ENCODE assay signal across 18 cellular contexts in genomic region chr1:225770586-225771248, GRCh38. TPM values are rescaled to one million over a fixed set of nuclear protein-coding genes. Genes with fewer than 3 reads are reported as not detected.
A peak's percentile ranks its signal among the peaks of the same experiment; 100 is the strongest.
DNase-seq lines count a peak whose midpoint lies in the region; ATAC-seq, FAIRE-seq and TF ChIP-seq lines count a peak whose summit lies in the region.
"Had no signal": no experiment of that assay in that cellular context is flagged by ENCODE, and none has a peak within 500 bp of the region (broad histone marks: within the 10 kb centered on the region; RNA-seq: fewer than 3 reads in every experiment).

No MANE protein-coding gene starts in this region.

- peaks cover 32% of the 10 kb centered on the region for H3K4me1 ChIP-seq in HUES48 (ENCODE audit: control insufficient read depth, insufficient read depth, low read length)
- H3K4me1 ChIP-seq in sigmoid colon: peaks cover 0 to 77% (median 77%) of the 10 kb centered on the region in 4 donors

- TF ChIP-seq POLR2A in sigmoid colon (IDR thresholded peaks at IDR 0.05): no peak

- peak overlapping the region; percentile 9; the same call in 1 of the 2 replicates for H3K4me3 ChIP-seq in HUES48 (ENCODE audit: low read depth, low read length)
- peak overlapping the region in 11 of 59 donors; percentile 1 to 30 (median 25) for H3K4me3 ChIP-seq in dorsolateral prefrontal cortex
- no peak overlapping the region for H3K4me3 ChIP-seq in sigmoid colon
- H3K4me3 ChIP-seq: gastroesophageal sphincter, right atrium auricular region had no signal

- no peak for TF ChIP-seq EP300 in sigmoid colon (IDR thresholded peaks at IDR 0.05)

- ATAC-seq in GM18909 (IDR thresholded peaks at IDR 0.05; ENCODE audit: poor library complexity, unreplicated experiment): no peak
- ATAC-seq: gastroesophageal sphincter; Right ventricle myocardium inferior; stimulated activated effector memory CD8-positive, alpha-beta T cell treated with anti-CD3 and anti-CD28 coated beads, Interleukin-12 subunit alpha, Interleukin-12 subunit beta, amount 100 ng/mL, for 72 hours had no signal

- no peaks in the 10 kb centered on the region for H3K36me3 Mint-ChIP-seq in activated CD4-positive, alpha-beta T cell treated with anti-CD3 and anti-CD28 coated beads, Interleukin-2, amount 10 ng/mL, durations not matched to agents 7 days and 5 days (ENCODE audit: low read depth)
- H3K36me3 Mint-ChIP-seq: stimulated activated effector memory CD8-positive, alpha-beta T cell treated with anti-CD3 and anti-CD28 coated beads, Interleukin-12 subunit alpha, Interleukin-12 subunit beta, amount 100 ng/mL, for 72 hours had no signal

- H3K27ac Mint-ChIP-seq in activated CD4-positive, alpha-beta T cell treated with anti-CD3 and anti-CD28 coated beads, Interleukin-2, amount 10 ng/mL, durations not matched to agents 7 days and 5 days: no peak overlapping the region
- H3K27ac Mint-ChIP-seq: activated naive CD8-positive, alpha-beta T cell; HFFc6; stimulated activated effector memory CD8-positive, alpha-beta T cell treated with anti-CD3 and anti-CD28 coated beads, Interleukin-12 subunit alpha, Interleukin-12 subunit beta, amount 100 ng/mL, for 72 hours had no signal

- no peak for FAIRE-seq in frontal cortex (lab: Jason Lieb, UNC)
- FAIRE-seq: islet of Langerhans had no signal

- DNase-seq in dorsolateral prefrontal cortex (no peak), medulla oblongata (ENCODE audit: extremely low spot score) (peak; percentile 61), sigmoid colon (no peak), D341Med (ENCODE audit: low spot score) (no peak), frontal cortex (ENCODE audit: low spot score in 2 of 2) (no peak)
- DNase-seq in activated CD4-positive, alpha-beta T cell treated with anti-CD3 and anti-CD28 coated beads, Interleukin-2, amount 10 ng/mL, durations not matched to agents 7 days and 5 days: no peak
- DNase-seq: activated CD4-positive, alpha-beta T cell treated with anti-CD3 and anti-CD28 coated beads for 4 hours; HFFc6; NCI-H1105 treated with DMSO at 0.1 percent for 48 hours had no signal

- no peaks in the 10 kb centered on the region for H3K4me1 Mint-ChIP-seq in activated CD4-positive, alpha-beta T cell treated with anti-CD3 and anti-CD28 coated beads, Interleukin-2, amount 10 ng/mL, durations not matched to agents 7 days and 5 days

- no peaks in the 10 kb centered on the region for H3K27me3 Mint-ChIP-seq in activated CD4-positive, alpha-beta T cell treated with anti-CD3 and anti-CD28 coated beads, Interleukin-2, amount 10 ng/mL, durations not matched to agents 7 days and 5 days
- H3K27me3 Mint-ChIP-seq: activated naive CD8-positive, alpha-beta T cell had no signal

- 91 to 93% methylated on average over 11 of the region's 11 CpGs for WGBS in sigmoid colon, 2 donors

- H3K27me3 ChIP-seq in HUES48 (ENCODE audit: control insufficient read depth, insufficient read depth, low read length) (no peaks in the 10 kb centered on the region), dorsolateral prefrontal cortex (no peaks in the 10 kb centered on the region), sigmoid colon (no peaks in the 10 kb centered on the region)
- H3K27me3 ChIP-seq: gastroesophageal sphincter, right atrium auricular region had no signal

- POLR2A ChIA-PET in activated CD4-positive, alpha-beta T cell treated with anti-CD3 and anti-CD28 coated beads, Interleukin-2, amount 10 ng/mL, durations not matched to agents 7 days and 5 days (lab: Charles Lee): no interaction called here

- CTCF ChIA-PET in activated CD4-positive, alpha-beta T cell treated with anti-CD3 and anti-CD28 coated beads, Interleukin-2, amount 10 ng/mL, durations not matched to agents 7 days and 5 days (lab: Charles Lee): interaction anchor here (1.2 kb wide), 1 partner anchor 18 kb away, joined by 3 read pairs; no protein-coding TSS in a partner anchor

- no peaks in the 10 kb centered on the region for H3K9me3 ChIP-seq in HUES48 (ENCODE audit: control insufficient read depth, insufficient read depth, low read length)
- H3K9me3 ChIP-seq in sigmoid colon: no peaks in the 10 kb centered on the region
- H3K9me3 ChIP-seq: gastroesophageal sphincter, right atrium auricular region had no signal

- H3K27ac ChIP-seq in HUES48 (ENCODE audit: low read depth, low read length): peak overlapping the region; percentile 42
- H3K27ac ChIP-seq in dorsolateral prefrontal cortex: peak overlapping the region in 46 of 59 donors; percentile 1 to 87 (median 53)
- H3K27ac ChIP-seq in sigmoid colon: peak overlapping the region in 3 of 4 donors; percentile 64 to 92 (median 69)
- H3K27ac ChIP-seq: KMS-11 had no signal

- H3K9me3 Mint-ChIP-seq in activated CD4-positive, alpha-beta T cell treated with anti-CD3 and anti-CD28 coated beads, Interleukin-2, amount 10 ng/mL, durations not matched to agents 7 days and 5 days: no peaks in the 10 kb centered on the region
- H3K9me3 Mint-ChIP-seq: HFFc6; stimulated activated effector memory CD8-positive, alpha-beta T cell treated with anti-CD3 and anti-CD28 coated beads, Interleukin-12 subunit alpha, Interleukin-12 subunit beta, amount 100 ng/mL, for 72 hours had no signal

- H3K9ac ChIP-seq in HUES48 (ENCODE audit: low read depth, low read length): no peak overlapping the region
- H3K9ac ChIP-seq: KMS-11 had no signal

- H3K4me3 Mint-ChIP-seq in activated CD4-positive, alpha-beta T cell treated with anti-CD3 and anti-CD28 coated beads, Interleukin-2, amount 10 ng/mL, durations not matched to agents 7 days and 5 days: no peak overlapping the region
- H3K4me3 Mint-ChIP-seq: activated naive CD8-positive, alpha-beta T cell; HFFc6; stimulated activated effector memory CD8-positive, alpha-beta T cell treated with anti-CD3 and anti-CD28 coated beads, Interleukin-12 subunit alpha, Interleukin-12 subunit beta, amount 100 ng/mL, for 72 hours had no signal

- no peaks in the 10 kb centered on the region for H3K36me3 ChIP-seq in HUES48 (ENCODE audit: control insufficient read depth, insufficient read depth, low read length)
- no peaks in the 10 kb centered on the region for H3K36me3 ChIP-seq in sigmoid colon
- H3K36me3 ChIP-seq: gastroesophageal sphincter, right atrium auricular region had no signal

- intact Hi-C loops in dorsolateral prefrontal cortex (cut with DNase I) (loop anchor here (2.0 to 10.0 kb wide), 4 partner anchors 144 to 296 kb away; no protein-coding TSS in a partner anchor), sigmoid colon (cut with DNase I) (loop anchor here (5.0 kb wide), 1 partner anchor 213 kb away; no protein-coding TSS in a partner anchor)

- TF ChIP-seq CTCF in dorsolateral prefrontal cortex (IDR thresholded peaks at IDR 0.05 in 54 of 56, conservative IDR thresholded peaks at IDR 0.05 in 2 of 56; ENCODE audit: low read depth in 1 of 56, partially characterized antibody in 56 of 56) (peak in 2 of 56 donors; percentile 18 to 21), sigmoid colon (IDR thresholded peaks at IDR 0.05) (no peak)

RNA-seq across cellular contexts. Expression of gene SRP9, which starts 6.9 kb away (rescaled TPM):
- total RNA-seq in dorsolateral prefrontal cortex (100 to 1,000 TPM; 175 to 327 (median 230) TPM), sigmoid colon (100 to 1,000 TPM; 148 to 270 (median 220) TPM), frontal cortex (368 TPM)
- polyA plus RNA-seq in sigmoid colon: 100 to 1,000 TPM; 262 to 513 (median 358) TPM
- 100 to 1,000 TPM; 219 to 249 TPM for total RNA-seq in activated CD4-positive, alpha-beta T cell treated with anti-CD3 and anti-CD28 coated beads, Interleukin-2, amount 10 ng/mL, durations not matched to agents 7 days and 5 days

RNA-seq across cellular contexts. Expression of gene EPHX1, which starts 39.2 kb away (rescaled TPM):
- 100 to 1,000 TPM in 79 of 120 experiments, 10 to 100 TPM in 41; 56.7 to 268 (median 111) TPM for total RNA-seq in dorsolateral prefrontal cortex
- total RNA-seq in sigmoid colon: 10 to 100 TPM; 43.6 to 78.9 (median 67.7) TPM
- 10 to 100 TPM in 2 of 3 donors, 1 to 10 TPM in 1; 6.9 to 26.6 (median 14.4) TPM for polyA plus RNA-seq in sigmoid colon
- 4.5 TPM for total RNA-seq in frontal cortex
- 1 to 10 TPM; 1.8 to 2.4 TPM for total RNA-seq in activated CD4-positive, alpha-beta T cell treated with anti-CD3 and anti-CD28 coated beads, Interleukin-2, amount 10 ng/mL, durations not matched to agents 7 days and 5 days
